ENCODE assay signal across 1 cellular context in the genomic region with DNA sequence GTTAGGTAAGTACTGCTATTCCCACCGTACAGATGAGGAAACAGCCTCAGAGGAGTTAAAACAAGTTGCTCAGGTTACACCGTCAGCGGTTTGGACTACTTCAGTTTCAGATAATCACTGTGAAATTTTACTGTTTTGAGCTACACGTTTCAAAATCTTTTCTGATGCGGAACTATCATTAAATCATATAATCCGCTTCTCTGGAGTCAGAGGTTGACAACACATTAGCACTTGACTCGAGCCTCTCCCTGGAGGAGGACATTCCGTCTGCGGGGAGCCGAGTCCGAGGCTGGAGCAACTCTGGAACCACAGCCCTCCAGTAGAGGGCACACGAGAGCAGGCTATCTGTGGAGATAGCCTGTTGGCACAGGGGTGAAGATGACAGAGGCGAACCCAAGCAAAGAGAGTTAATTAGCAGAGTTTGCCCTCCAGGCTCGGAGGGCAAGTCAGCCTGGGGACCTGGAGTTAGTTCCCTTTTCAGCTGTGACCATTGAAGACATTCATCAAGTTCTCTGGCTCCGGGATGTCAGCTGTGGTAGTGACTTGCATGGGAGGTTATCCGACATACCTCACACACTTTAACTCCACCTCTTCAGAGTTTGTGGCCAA.
A peak's percentile ranks its signal among the peaks of the same experiment; 100 is the strongest.
TF ChIP-seq lines count a peak whose summit lies in the region.

No MANE protein-coding gene starts in this region.

TF ChIP-seq in HEK293, 187 proteins besides CTCF, POLR2A, EP300 and RAD21 (continued from another document and continues in another):
- TF ChIP-seq, protein P1, sequence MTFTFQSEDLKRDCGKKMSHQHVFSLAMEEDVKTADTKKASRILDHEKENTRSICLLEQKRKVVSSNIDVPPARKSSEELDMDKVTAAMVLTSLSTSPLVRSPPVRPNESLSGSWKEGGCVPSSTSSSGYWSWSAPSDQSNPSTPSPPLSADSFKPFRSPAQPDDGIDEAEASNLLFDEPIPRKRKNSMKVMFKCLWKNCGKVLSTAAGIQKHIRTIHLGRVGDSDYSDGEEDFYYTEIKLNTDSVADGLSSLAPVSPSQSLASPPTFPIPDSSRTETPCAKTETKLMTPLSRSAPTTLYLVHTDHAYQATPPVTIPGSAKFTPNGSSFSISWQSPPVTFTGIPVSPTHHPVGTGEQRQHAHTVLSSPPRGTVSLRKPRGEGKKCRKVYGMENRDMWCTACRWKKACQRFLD (tag by site-specific recombination; IDR thresholded peaks at IDR 0.05) = no peak
- TF ChIP-seq ZNF610 (tag by site-specific recombination; IDR thresholded peaks at IDR 0.05; ENCODE audit: borderline replicate concordance) = no peak; the same call in 1 of the 2 replicates
- TF ChIP-seq ZNF174 (tag by site-specific recombination; IDR thresholded peaks at IDR 0.05) = no peak
- no peak for TF ChIP-seq ZNF792 (tag by site-specific recombination; IDR thresholded peaks at IDR 0.05)
- no peak for TF ChIP-seq REPIN1 (tag by site-specific recombination; IDR thresholded peaks at IDR 0.05; ENCODE audit: low read depth)
- TF ChIP-seq, protein P2, sequence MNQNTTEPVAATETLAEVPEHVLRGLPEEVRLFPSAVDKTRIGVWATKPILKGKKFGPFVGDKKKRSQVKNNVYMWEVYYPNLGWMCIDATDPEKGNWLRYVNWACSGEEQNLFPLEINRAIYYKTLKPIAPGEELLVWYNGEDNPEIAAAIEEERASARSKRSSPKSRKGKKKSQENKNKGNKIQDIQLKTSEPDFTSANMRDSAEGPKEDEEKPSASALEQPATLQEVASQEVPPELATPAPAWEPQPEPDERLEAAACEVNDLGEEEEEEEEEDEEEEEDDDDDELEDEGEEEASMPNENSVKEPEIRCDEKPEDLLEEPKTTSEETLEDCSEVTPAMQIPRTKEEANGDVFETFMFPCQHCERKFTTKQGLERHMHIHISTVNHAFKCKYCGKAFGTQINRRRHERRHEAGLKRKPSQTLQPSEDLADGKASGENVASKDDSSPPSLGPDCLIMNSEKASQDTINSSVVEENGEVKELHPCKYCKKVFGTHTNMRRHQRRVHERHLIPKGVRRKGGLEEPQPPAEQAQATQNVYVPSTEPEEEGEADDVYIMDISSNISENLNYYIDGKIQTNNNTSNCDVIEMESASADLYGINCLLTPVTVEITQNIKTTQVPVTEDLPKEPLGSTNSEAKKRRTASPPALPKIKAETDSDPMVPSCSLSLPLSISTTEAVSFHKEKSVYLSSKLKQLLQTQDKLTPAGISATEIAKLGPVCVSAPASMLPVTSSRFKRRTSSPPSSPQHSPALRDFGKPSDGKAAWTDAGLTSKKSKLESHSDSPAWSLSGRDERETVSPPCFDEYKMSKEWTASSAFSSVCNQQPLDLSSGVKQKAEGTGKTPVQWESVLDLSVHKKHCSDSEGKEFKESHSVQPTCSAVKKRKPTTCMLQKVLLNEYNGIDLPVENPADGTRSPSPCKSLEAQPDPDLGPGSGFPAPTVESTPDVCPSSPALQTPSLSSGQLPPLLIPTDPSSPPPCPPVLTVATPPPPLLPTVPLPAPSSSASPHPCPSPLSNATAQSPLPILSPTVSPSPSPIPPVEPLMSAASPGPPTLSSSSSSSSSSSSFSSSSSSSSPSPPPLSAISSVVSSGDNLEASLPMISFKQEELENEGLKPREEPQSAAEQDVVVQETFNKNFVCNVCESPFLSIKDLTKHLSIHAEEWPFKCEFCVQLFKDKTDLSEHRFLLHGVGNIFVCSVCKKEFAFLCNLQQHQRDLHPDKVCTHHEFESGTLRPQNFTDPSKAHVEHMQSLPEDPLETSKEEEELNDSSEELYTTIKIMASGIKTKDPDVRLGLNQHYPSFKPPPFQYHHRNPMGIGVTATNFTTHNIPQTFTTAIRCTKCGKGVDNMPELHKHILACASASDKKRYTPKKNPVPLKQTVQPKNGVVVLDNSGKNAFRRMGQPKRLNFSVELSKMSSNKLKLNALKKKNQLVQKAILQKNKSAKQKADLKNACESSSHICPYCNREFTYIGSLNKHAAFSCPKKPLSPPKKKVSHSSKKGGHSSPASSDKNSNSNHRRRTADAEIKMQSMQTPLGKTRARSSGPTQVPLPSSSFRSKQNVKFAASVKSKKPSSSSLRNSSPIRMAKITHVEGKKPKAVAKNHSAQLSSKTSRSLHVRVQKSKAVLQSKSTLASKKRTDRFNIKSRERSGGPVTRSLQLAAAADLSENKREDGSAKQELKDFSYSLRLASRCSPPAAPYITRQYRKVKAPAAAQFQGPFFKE (tag by site-specific recombination; IDR thresholded peaks at IDR 0.05; ENCODE audit: borderline replicate concordance) = no peak
- TF ChIP-seq ZNF473 (tag by site-specific recombination; IDR thresholded peaks at IDR 0.05) = no peak
- TF ChIP-seq, protein P3, sequence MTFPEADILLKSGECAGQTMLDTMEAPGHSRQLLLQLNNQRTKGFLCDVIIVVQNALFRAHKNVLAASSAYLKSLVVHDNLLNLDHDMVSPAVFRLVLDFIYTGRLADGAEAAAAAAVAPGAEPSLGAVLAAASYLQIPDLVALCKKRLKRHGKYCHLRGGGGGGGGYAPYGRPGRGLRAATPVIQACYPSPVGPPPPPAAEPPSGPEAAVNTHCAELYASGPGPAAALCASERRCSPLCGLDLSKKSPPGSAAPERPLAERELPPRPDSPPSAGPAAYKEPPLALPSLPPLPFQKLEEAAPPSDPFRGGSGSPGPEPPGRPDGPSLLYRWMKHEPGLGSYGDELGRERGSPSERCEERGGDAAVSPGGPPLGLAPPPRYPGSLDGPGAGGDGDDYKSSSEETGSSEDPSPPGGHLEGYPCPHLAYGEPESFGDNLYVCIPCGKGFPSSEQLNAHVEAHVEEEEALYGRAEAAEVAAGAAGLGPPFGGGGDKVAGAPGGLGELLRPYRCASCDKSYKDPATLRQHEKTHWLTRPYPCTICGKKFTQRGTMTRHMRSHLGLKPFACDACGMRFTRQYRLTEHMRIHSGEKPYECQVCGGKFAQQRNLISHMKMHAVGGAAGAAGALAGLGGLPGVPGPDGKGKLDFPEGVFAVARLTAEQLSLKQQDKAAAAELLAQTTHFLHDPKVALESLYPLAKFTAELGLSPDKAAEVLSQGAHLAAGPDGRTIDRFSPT (tag by site-specific recombination; IDR thresholded peaks at IDR 0.05) = peak; percentile 84
- no peak for TF ChIP-seq ZNF248 (tag by site-specific recombination; IDR thresholded peaks at IDR 0.05)
- no peak for TF ChIP-seq ZNF48 (tag by site-specific recombination; IDR thresholded peaks at IDR 0.05)
- 0 out of 2 replicates have a peak, but pooled peaks have one; percentile 73 for TF ChIP-seq ZNF660 (tag by site-specific recombination; IDR thresholded peaks at IDR 0.05)
- TF ChIP-seq ZNF670 (tag by site-specific recombination; IDR thresholded peaks at IDR 0.05; ENCODE audit: low read depth) = no peak
- TF ChIP-seq ZNF350 (tag by site-specific recombination; IDR thresholded peaks at IDR 0.05) = no peak
- TF ChIP-seq ZNF571 (tag by site-specific recombination; IDR thresholded peaks at IDR 0.05) = no peak
- TF ChIP-seq ZNF707 (tag by site-specific recombination; IDR thresholded peaks at IDR 0.05) = no peak
- TF ChIP-seq ZFP69B (tag by site-specific recombination; IDR thresholded peaks at IDR 0.05) = 0 out of 2 replicates have a peak, but pooled peaks have one; percentile 62
- peak; percentile 73 for TF ChIP-seq ZNF654 (tag by site-specific recombination; IDR thresholded peaks at IDR 0.05; ENCODE audit: low read depth)
- TF ChIP-seq ZNF747 (tag by site-specific recombination; IDR thresholded peaks at IDR 0.05) = no peak
- TF ChIP-seq YY1 (tag by site-specific recombination; IDR thresholded peaks at IDR 0.05) = no peak
- TF ChIP-seq, protein P4, sequence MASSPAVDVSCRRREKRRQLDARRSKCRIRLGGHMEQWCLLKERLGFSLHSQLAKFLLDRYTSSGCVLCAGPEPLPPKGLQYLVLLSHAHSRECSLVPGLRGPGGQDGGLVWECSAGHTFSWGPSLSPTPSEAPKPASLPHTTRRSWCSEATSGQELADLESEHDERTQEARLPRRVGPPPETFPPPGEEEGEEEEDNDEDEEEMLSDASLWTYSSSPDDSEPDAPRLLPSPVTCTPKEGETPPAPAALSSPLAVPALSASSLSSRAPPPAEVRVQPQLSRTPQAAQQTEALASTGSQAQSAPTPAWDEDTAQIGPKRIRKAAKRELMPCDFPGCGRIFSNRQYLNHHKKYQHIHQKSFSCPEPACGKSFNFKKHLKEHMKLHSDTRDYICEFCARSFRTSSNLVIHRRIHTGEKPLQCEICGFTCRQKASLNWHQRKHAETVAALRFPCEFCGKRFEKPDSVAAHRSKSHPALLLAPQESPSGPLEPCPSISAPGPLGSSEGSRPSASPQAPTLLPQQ (tag by site-specific recombination; IDR thresholded peaks at IDR 0.05) = no peak; the same call in 1 of the 2 replicates
- no peak for TF ChIP-seq ZNF626 (tag by site-specific recombination; IDR thresholded peaks at IDR 0.05)
- peak; percentile 29; the same call in 1 of the 2 replicates for TF ChIP-seq GFI1B (tag by site-specific recombination; IDR thresholded peaks at IDR 0.05)
- TF ChIP-seq ZNF416 (tag by site-specific recombination; IDR thresholded peaks at IDR 0.05) = no peak
- TF ChIP-seq, protein P5, sequence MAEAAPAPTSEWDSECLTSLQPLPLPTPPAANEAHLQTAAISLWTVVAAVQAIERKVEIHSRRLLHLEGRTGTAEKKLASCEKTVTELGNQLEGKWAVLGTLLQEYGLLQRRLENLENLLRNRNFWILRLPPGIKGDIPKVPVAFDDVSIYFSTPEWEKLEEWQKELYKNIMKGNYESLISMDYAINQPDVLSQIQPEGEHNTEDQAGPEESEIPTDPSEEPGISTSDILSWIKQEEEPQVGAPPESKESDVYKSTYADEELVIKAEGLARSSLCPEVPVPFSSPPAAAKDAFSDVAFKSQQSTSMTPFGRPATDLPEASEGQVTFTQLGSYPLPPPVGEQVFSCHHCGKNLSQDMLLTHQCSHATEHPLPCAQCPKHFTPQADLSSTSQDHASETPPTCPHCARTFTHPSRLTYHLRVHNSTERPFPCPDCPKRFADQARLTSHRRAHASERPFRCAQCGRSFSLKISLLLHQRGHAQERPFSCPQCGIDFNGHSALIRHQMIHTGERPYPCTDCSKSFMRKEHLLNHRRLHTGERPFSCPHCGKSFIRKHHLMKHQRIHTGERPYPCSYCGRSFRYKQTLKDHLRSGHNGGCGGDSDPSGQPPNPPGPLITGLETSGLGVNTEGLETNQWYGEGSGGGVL (tag by site-specific recombination; IDR thresholded peaks at IDR 0.05) = no peak
- no peak for TF ChIP-seq ZNF335 (tag by site-specific recombination; conservative IDR thresholded peaks at IDR 0.05)
- TF ChIP-seq ZNF23 (tag by site-specific recombination; IDR thresholded peaks at IDR 0.05; ENCODE audit: borderline replicate concordance) = no peak
- TF ChIP-seq EGR2 (tag by site-specific recombination; IDR thresholded peaks at IDR 0.05; ENCODE audit: low read depth) = no peak
- TF ChIP-seq, protein P6, sequence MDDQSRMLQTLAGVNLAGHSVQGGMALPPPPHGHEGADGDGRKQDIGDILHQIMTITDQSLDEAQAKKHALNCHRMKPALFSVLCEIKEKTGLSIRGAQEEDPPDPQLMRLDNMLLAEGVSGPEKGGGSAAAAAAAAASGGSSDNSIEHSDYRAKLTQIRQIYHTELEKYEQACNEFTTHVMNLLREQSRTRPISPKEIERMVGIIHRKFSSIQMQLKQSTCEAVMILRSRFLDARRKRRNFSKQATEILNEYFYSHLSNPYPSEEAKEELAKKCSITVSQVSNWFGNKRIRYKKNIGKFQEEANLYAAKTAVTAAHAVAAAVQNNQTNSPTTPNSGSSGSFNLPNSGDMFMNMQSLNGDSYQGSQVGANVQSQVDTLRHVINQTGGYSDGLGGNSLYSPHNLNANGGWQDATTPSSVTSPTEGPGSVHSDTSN (CRISPR knock-in tag; IDR thresholded peaks at IDR 0.05) = no peak
- no peak for TF ChIP-seq ZNF121 (tag by site-specific recombination; IDR thresholded peaks at IDR 0.05)
- no peak for TF ChIP-seq ZNF175 (tag by site-specific recombination; IDR thresholded peaks at IDR 0.05)
- TF ChIP-seq, protein P7, sequence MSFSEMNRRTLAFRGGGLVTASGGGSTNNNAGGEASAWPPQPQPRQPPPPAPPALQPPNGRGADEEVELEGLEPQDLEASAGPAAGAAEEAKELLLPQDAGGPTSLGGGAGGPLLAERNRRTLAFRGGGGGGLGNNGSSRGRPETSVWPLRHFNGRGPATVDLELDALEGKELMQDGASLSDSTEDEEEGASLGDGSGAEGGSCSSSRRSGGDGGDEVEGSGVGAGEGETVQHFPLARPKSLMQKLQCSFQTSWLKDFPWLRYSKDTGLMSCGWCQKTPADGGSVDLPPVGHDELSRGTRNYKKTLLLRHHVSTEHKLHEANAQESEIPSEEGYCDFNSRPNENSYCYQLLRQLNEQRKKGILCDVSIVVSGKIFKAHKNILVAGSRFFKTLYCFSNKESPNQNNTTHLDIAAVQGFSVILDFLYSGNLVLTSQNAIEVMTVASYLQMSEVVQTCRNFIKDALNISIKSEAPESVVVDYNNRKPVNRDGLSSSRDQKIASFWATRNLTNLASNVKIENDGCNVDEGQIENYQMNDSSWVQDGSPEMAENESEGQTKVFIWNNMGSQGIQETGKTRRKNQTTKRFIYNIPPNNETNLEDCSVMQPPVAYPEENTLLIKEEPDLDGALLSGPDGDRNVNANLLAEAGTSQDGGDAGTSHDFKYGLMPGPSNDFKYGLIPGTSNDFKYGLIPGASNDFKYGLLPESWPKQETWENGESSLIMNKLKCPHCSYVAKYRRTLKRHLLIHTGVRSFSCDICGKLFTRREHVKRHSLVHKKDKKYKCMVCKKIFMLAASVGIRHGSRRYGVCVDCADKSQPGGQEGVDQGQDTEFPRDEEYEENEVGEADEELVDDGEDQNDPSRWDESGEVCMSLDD (tag by site-specific recombination; IDR thresholded peaks at IDR 0.05) = no peak
- TF ChIP-seq ZNF76 (tag by site-specific recombination; IDR thresholded peaks at IDR 0.05; ENCODE audit: borderline replicate concordance, low read depth) = no peak
- TF ChIP-seq, protein P8, sequence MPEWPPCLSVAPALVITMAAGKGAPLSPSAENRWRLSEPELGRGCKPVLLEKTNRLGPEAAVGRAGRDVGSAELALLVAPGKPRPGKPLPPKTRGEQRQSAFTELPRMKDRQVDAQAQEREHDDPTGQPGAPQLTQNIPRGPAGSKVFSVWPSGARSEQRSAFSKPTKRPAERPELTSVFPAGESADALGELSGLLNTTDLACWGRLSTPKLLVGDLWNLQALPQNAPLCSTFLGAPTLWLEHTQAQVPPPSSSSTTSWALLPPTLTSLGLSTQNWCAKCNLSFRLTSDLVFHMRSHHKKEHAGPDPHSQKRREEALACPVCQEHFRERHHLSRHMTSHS (tag by site-specific recombination; IDR thresholded peaks at IDR 0.05) = no peak
- no peak for TF ChIP-seq ZNF837 (tag by site-specific recombination; IDR thresholded peaks at IDR 0.05)
- no peak for TF ChIP-seq ZNF391 (tag by site-specific recombination; IDR thresholded peaks at IDR 0.05; ENCODE audit: borderline replicate concordance, low read depth)
- TF ChIP-seq ZBTB8A (tag by site-specific recombination; IDR thresholded peaks at IDR 0.05) = 0 out of 2 replicates have a peak, but pooled peaks have one; percentile 34
- TF ChIP-seq IKZF3 (tag by site-specific recombination; IDR thresholded peaks at IDR 0.05) = peak; percentile 78
- no peak for TF ChIP-seq ZSCAN16 (tag by site-specific recombination; IDR thresholded peaks at IDR 0.05)
- TF ChIP-seq ZNF624 (tag by site-specific recombination; IDR thresholded peaks at IDR 0.05) = no peak
- TF ChIP-seq ZNF501 (tag by site-specific recombination; IDR thresholded peaks at IDR 0.05) = no peak
- no peak for TF ChIP-seq KLF1 (tag by site-specific recombination; IDR thresholded peaks at IDR 0.05)
- TF ChIP-seq TCF7L2 (IDR thresholded peaks at IDR 0.05; ENCODE audit: borderline replicate concordance, low read depth, low read length) = no peak
- no peak for TF ChIP-seq SCRT1 (tag by site-specific recombination; IDR thresholded peaks at IDR 0.05; ENCODE audit: borderline replicate concordance)
- 0 out of 2 replicates have a peak, but pooled peaks have one; percentile 52 for TF ChIP-seq ZNF561 (tag by site-specific recombination; IDR thresholded peaks at IDR 0.05; ENCODE audit: borderline replicate concordance)
- TF ChIP-seq ZNF529 (tag by site-specific recombination; IDR thresholded peaks at IDR 0.05; ENCODE audit: insufficient replicate concordance) = no peak
- peak; percentile 16; the same call in 1 of the 2 replicates for TF ChIP-seq KLF10 (tag by site-specific recombination; IDR thresholded peaks at IDR 0.05)
